In the genomic region with DNA sequence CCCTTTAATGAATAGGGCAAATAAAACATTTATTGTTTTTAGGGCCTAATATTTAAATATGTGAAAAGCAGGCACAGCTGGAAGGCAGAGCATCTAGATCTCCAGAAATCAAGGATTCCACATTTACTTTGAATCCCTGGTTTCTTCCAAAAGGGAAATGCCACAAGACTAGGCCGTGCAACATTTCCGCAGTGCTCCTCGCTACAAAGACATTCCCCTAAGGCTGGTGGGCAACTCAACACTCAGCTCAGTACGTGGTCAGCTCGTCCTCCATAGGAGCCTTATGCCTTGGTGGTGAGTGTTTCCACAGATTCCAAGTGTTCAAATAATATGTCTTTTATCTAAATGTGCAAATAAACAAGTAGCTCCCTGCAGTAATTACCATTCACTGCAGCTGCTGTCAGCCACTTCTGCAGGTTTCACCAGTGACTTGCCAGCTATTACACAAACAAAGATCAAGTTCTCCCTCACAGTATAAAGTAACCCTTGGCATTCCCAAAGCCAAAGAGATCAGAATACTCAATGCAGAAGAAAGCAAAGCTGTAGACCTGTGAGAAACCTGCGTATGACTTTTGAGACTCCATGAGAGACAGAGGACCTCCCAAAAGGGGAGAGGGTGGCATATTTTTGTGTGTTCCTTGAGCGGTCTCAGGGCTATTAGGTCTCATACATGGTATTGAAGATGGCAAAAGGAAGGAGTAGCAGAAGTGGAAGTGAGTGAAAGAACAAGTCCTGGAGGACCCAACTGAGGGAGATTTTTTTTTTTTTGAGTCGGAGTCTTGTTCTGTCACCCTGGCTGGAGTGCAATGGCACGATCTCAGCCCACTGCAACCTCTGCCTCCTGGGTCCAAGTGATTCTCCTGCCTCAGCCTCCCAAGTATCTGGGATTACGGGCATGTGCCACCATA, we compare ENCODE assay signal across 24 cellular contexts. TPM values are rescaled to one million over a fixed set of nuclear protein-coding genes. Genes with fewer than 3 reads are reported as not detected.
DNase-seq lines count a peak whose midpoint lies in the region; TF ChIP-seq lines count a peak whose summit lies in the region.
"Had no signal": no experiment of that assay in that cellular context is flagged by ENCODE, and none has a peak within 500 bp of the region (broad histone marks: within the 10 kb centered on the region; RNA-seq: fewer than 3 reads in every experiment).

No MANE protein-coding gene starts in this region.

- no peak for TF ChIP-seq CTCF in ascending aorta (IDR thresholded peaks at IDR 0.05)
- TF ChIP-seq CTCF in tibial artery (IDR thresholded peaks at IDR 0.05): no peak

- peak; percentile 51 for DNase-seq in NCI-H2107 treated with DMSO at 0.1 percent for 48 hours (lab: John Stamatoyannopoulos, UW; ENCODE audit: unreplicated experiment)
- no peak for DNase-seq in NCI-H2107 (lab: John Stamatoyannopoulos, UW)
- peak; percentile 14 for DNase-seq in NCI-H774 (lab: John Stamatoyannopoulos, UW)
- peak; percentile 70 for DNase-seq in left kidney (ENCODE audit: low read depth, low spot score)
- DNase-seq in ascending aorta (ENCODE audit: low spot score in 2 of 2): no peak
- DNase-seq in AG08396 (ENCODE audit: low spot score): no peak
- DNase-seq in SHP77 (lab: John Stamatoyannopoulos, UW): no peak
- no peak for DNase-seq in tibial artery
- DNase-seq: activated CD4-positive, alpha-beta T cell treated with anti-CD3 and anti-CD28 coated beads for 48 hours; activated naive CD4-positive, alpha-beta T cell treated with anti-CD3 and anti-CD28 coated beads, Interleukin-2, amount 50 U/mL, for 16 hours; amygdala; GM23248; HFFc6; hippocampal formation; lower lobe of right lung; midbrain; naive thymus-derived CD4-positive, alpha-beta T cell; NCI-H1930; occipital lobe; Right ventricle myocardium superior; stimulated activated naive B cell treated with anti-CD40 and anti-IgM and Interleukin-4, amounts not matched to agents 10 μg/mL and 1 μg/mL and 100 μg/mL, for 72 hours; substantia nigra; upper lobe of right lung had no signal

- H3K9me3 ChIP-seq in ascending aorta (no peaks in the 10 kb centered on the region), tibial artery (peaks cover 0 to 8% (median 4%) of the 10 kb centered on the region in 3 donors)
- H3K9me3 ChIP-seq: lower lobe of right lung, upper lobe of right lung had no signal

- H3K36me3 ChIP-seq in ascending aorta: no peaks in the 10 kb centered on the region
- H3K36me3 ChIP-seq in tibial artery: no peaks in the 10 kb centered on the region
- H3K36me3 ChIP-seq: breast epithelium, lower lobe of right lung, upper lobe of right lung had no signal

- H3K27ac ChIP-seq in ascending aorta (no peak overlapping the region), tibial artery (no peak overlapping the region)
- H3K27ac ChIP-seq: breast epithelium, GM23248, lower lobe of right lung, upper lobe of right lung had no signal

- H3K4me3 ChIP-seq in ascending aorta (no peak overlapping the region), tibial artery (no peak overlapping the region)
- H3K4me3 ChIP-seq: breast epithelium, GM23248, lower lobe of right lung, upper lobe of right lung had no signal

- H3K4me1 ChIP-seq in ascending aorta: no peaks in the 10 kb centered on the region
- no peaks in the 10 kb centered on the region for H3K4me1 ChIP-seq in tibial artery
- H3K4me1 ChIP-seq: breast epithelium, lower lobe of right lung, upper lobe of right lung had no signal

- intact Hi-C loops in ascending aorta (cut with DNase I) (no loop called here), tibial artery (cut with DNase I; ENCODE audit: low total_unique reads) (no loop called here)

- H3K27me3 ChIP-seq in ascending aorta (no peaks in the 10 kb centered on the region), tibial artery (no peaks in the 10 kb centered on the region)
- H3K27me3 ChIP-seq: breast epithelium, upper lobe of right lung had no signal

RNA-seq across cellular contexts. Expression of a gene that starts 38.0 kb away (rescaled TPM):
- 16.4 TPM for total RNA-seq in ascending aorta

Comparison
In these comparisons a context has a peak if more than half of its experiments do, and no peak if none do; other contexts are left out.
1. DNase-seq: peak in NCI-H2107 treated with DMSO at 0.1 percent for 48 hours (single experiment), NCI-H774 (single experiment) and left kidney (single experiment); none in NCI-H2107 (single experiment), ascending aorta (0 of 2), AG08396 (single experiment), SHP77 (0 of 2) and tibial artery (0 of 2).